In genomic region chr12:8031872-8032241, GRCh38 we compare ENCODE assay signal across 8 cellular contexts. TPM values are rescaled to one million over a fixed set of nuclear protein-coding genes. Genes with fewer than 3 reads are reported as not detected.
A peak's percentile ranks its signal among the peaks of the same experiment; 100 is the strongest.
DNase-seq lines count a peak whose midpoint lies in the region; ATAC-seq and TF ChIP-seq lines count a peak whose summit lies in the region.

No MANE protein-coding gene starts in this region.

- H3K4me3 ChIP-seq in SK-N-SH (ENCODE audit: low read depth in 2 of 2, low read length in 1 of 2) (peak overlapping the region; percentile 85 to 89), iPS-18a (ENCODE audit: low read length) (peak overlapping the region; percentile 76)

- H3K27me3 ChIP-seq in SK-N-SH (ENCODE audit: insufficient read depth) (no peaks in the 10 kb centered on the region), iPS-18a (ENCODE audit: control insufficient read depth, insufficient read depth, low read length) (peaks cover 5% of the 10 kb centered on the region)

- H3F3A ChIP-seq in SK-N-SH (replicated peaks; ENCODE audit: insufficient read depth), result peaks cover 23% of the 10 kb centered on the region

- peaks cover 4% of the 10 kb centered on the region for H3K27me3 Mint-ChIP-seq in activated CD8-positive, alpha-beta T cell treated with anti-CD3 and anti-CD28 coated beads, Interleukin-2, amount 10 ng/mL, durations not matched to agents 7 days and 5 days (ENCODE audit: low read depth)

- DNase-seq in SK-N-SH (no peak), substantia nigra (lab: John Stamatoyannopoulos, UW) (no peak), occipital lobe (lab: John Stamatoyannopoulos, UW) (no peak)
- no peak for DNase-seq in activated CD8-positive, alpha-beta T cell treated with anti-CD3 and anti-CD28 coated beads, Interleukin-2, amount 10 ng/mL, durations not matched to agents 7 days and 5 days
- DNase-seq in effector CD8-positive, alpha-beta T cell (lab: John Stamatoyannopoulos, UW), result no peak

- WGBS in SK-N-SH (ENCODE audit: low lambda C conversion rate), result 76% methylated on average over 5 of the region's 5 CpGs

- CTCF ChIA-PET in SK-N-SH (lab: Yijun Ruan, JAX), result interaction anchor here (1.0 to 6.3 kb wide), 2 partner anchors 13 to 98 kb away, joined by 3 to 41 read pairs; no protein-coding TSS in a partner anchor
- CTCF ChIA-PET in activated CD8-positive, alpha-beta T cell treated with anti-CD3 and anti-CD28 coated beads, Interleukin-2, amount 10 ng/mL, durations not matched to agents 7 days and 5 days (lab: Charles Lee), result interaction anchor here (0.9 to 1.8 kb wide), 4 partner anchors 14 to 57 kb away, joined by 3 to 9 read pairs (median 4); partner anchors contain the start of gene C3AR1

- peak overlapping the region; percentile 94 for H2AFZ ChIP-seq in SK-N-SH (ENCODE audit: low read depth)

- no peaks in the 10 kb centered on the region for H3K9me3 ChIP-seq in SK-N-SH
- no peaks in the 10 kb centered on the region for H3K9me3 ChIP-seq in iPS-18a (ENCODE audit: control insufficient read depth, low read depth, low read length)

- TF ChIP-seq CTCF in SK-N-SH (IDR thresholded peaks at IDR 0.05), result no peak

- H3K4me2 ChIP-seq in SK-N-SH, result peak overlapping the region; percentile 91

- POLR2A ChIA-PET in SK-N-SH (lab: Yijun Ruan, JAX), result no interaction called here
- POLR2A ChIA-PET in activated CD8-positive, alpha-beta T cell treated with anti-CD3 and anti-CD28 coated beads, Interleukin-2, amount 10 ng/mL, durations not matched to agents 7 days and 5 days (lab: Charles Lee), result interaction anchor here (1.1 kb wide), 1 partner anchor 51 kb away, joined by 6 read pairs; the partner anchor contains the start of gene NECAP1

- H3K9ac ChIP-seq in SK-N-SH, result peak overlapping the region; percentile 90; the same call in 1 of the 2 replicates
- H3K9ac ChIP-seq in iPS-18a (ENCODE audit: low read length), result peak overlapping the region; percentile 36

- no peak for ATAC-seq in SK-N-SH treated with all-trans-retinoic acid at 6 μM for 48 hours
- no peak for ATAC-seq in activated CD8-positive, alpha-beta T cell treated with anti-CD3 and anti-CD28 coated beads, Interleukin-2, amount 10 ng/mL, durations not matched to agents 7 days and 5 days
- ATAC-seq in HG03196 (IDR thresholded peaks at IDR 0.05; ENCODE audit: unreplicated experiment), result no peak

- H3K4me3 Mint-ChIP-seq in activated CD8-positive, alpha-beta T cell treated with anti-CD3 and anti-CD28 coated beads, Interleukin-2, amount 10 ng/mL, durations not matched to agents 7 days and 5 days, result peak overlapping the region; percentile 80

- H3K4me1 ChIP-seq in SK-N-SH (ENCODE audit: control insufficient read depth in 1 of 2, insufficient read depth in 2 of 2, low read depth in 1 of 2, low read length in 1 of 2) (peaks cover 16 to 25% of the 10 kb centered on the region in 2 experiments; a peak in 3 of 4 replicates), iPS-18a (ENCODE audit: control insufficient read depth, low read depth, low read length) (peaks cover 35% of the 10 kb centered on the region)

- H3K36me3 ChIP-seq in SK-N-SH (replicated peaks in 1 of 2; ENCODE audit: control insufficient read depth in 1 of 2, insufficient read depth in 2 of 2, low read length in 1 of 2) (no peaks in the 10 kb centered on the region), iPS-18a (ENCODE audit: control insufficient read depth, low read depth, low read length) (no peaks in the 10 kb centered on the region)

- no peaks in the 10 kb centered on the region for H3K9me2 ChIP-seq in SK-N-SH

- H3K79me2 ChIP-seq in SK-N-SH (ENCODE audit: insufficient read depth), result peaks cover 37% of the 10 kb centered on the region

- TF ChIP-seq EP300 in SK-N-SH (IDR thresholded peaks at IDR 0.05; ENCODE audit: borderline replicate concordance in 1 of 2, low read depth in 1 of 2, low read length in 1 of 2), result no peak

- H3K27ac Mint-ChIP-seq in activated CD8-positive, alpha-beta T cell treated with anti-CD3 and anti-CD28 coated beads, Interleukin-2, amount 10 ng/mL, durations not matched to agents 7 days and 5 days, result peak overlapping the region; percentile 74

- peaks cover 15% of the 10 kb centered on the region for H3K36me3 Mint-ChIP-seq in activated CD8-positive, alpha-beta T cell treated with anti-CD3 and anti-CD28 coated beads, Interleukin-2, amount 10 ng/mL, durations not matched to agents 7 days and 5 days (ENCODE audit: low read depth)

- H4K20me1 ChIP-seq in SK-N-SH (ENCODE audit: insufficient read depth), result peaks cover 15% of the 10 kb centered on the region

- peaks cover 47% of the 10 kb centered on the region for H3K4me1 Mint-ChIP-seq in activated CD8-positive, alpha-beta T cell treated with anti-CD3 and anti-CD28 coated beads, Interleukin-2, amount 10 ng/mL, durations not matched to agents 7 days and 5 days (ENCODE audit: low read depth)

- H3K9me3 Mint-ChIP-seq in activated CD8-positive, alpha-beta T cell treated with anti-CD3 and anti-CD28 coated beads, Interleukin-2, amount 10 ng/mL, durations not matched to agents 7 days and 5 days (ENCODE audit: insufficient read depth), result no peaks in the 10 kb centered on the region

- H3K27ac ChIP-seq in SK-N-SH (ENCODE audit: low read depth in 2 of 2, low read length in 1 of 2), result peak overlapping the region in 1 of 2 experiments; percentile 46; a peak in 1 of 4 replicates
- H3K27ac ChIP-seq in iPS-18a (ENCODE audit: low read length), result no peak overlapping the region
- peak overlapping the region; percentile 77 for H3K27ac ChIP-seq in substantia nigra (ENCODE audit: low read depth, low read length, poor library complexity, severe bottlenecking)

- TF ChIP-seq RAD21 in SK-N-SH (IDR thresholded peaks at IDR 0.05; ENCODE audit: low read length), result no peak

TF ChIP-seq in SK-N-SH, 30 proteins besides CTCF, POLR2A, EP300 and RAD21 (continues in another document):
- no peak for TF ChIP-seq ZBTB33 (IDR thresholded peaks at IDR 0.05; ENCODE audit: borderline replicate concordance, low read depth)
- no peak for TF ChIP-seq CHD2 (IDR thresholded peaks at IDR 0.05; ENCODE audit: low read length, partially characterized antibody)
- no peak for TF ChIP-seq MAX (IDR thresholded peaks at IDR 0.05; ENCODE audit: low read depth)
- TF ChIP-seq TCF12 (IDR thresholded peaks at IDR 0.05), result no peak

TF ChIP-seq in SK-N-SH treated with all-trans-retinoic acid at 6 μM for 48 hours, 23 proteins besides CTCF, POLR2A, EP300 and RAD21 (continues in another document):
- TF ChIP-seq SNAI2 (CRISPR knock-in tag; IDR thresholded peaks at IDR 0.05) (no peak), ARNTL (CRISPR knock-in tag; IDR thresholded peaks at IDR 0.05; ENCODE audit: borderline replicate concordance, low read depth) (no peak), CSRNP3 (CRISPR knock-in tag; IDR thresholded peaks at IDR 0.05) (no peak), ZNF70 (CRISPR knock-in tag; IDR thresholded peaks at IDR 0.05) (no peak), TOX (CRISPR knock-in tag; IDR thresholded peaks at IDR 0.05; ENCODE audit: borderline replicate concordance) (no peak), PATZ1 (CRISPR knock-in tag; IDR thresholded peaks at IDR 0.05; ENCODE audit: borderline replicate concordance) (no peak), ZFP30 (CRISPR knock-in tag; IDR thresholded peaks at IDR 0.05) (no peak), ESRRG (CRISPR knock-in tag; IDR thresholded peaks at IDR 0.05) (no peak), CSDC2 (CRISPR knock-in tag; IDR thresholded peaks at IDR 0.05) (no peak), RARB (CRISPR knock-in tag; IDR thresholded peaks at IDR 0.05) (no peak), ZC3H10 (CRISPR knock-in tag; IDR thresholded peaks at IDR 0.05) (no peak)

RNA-seq across cellular contexts. Expression of gene FOXJ2, which starts 0.7 kb away (rescaled TPM):
- 3.0 and 3.4 TPM in 2 replicates for polyA plus RNA-seq in SK-N-SH (2012; rRNA removed)
- polyA plus RNA-seq in SK-N-SH (2012; cell fraction: cytosol; rRNA removed), result 3.1 and 3.4 TPM in 2 replicates
- 6.1 and 6.8 TPM in 2 replicates for polyA plus RNA-seq in SK-N-SH (2012; cell fraction: nucleus; rRNA removed)
- 10 to 100 TPM; 16.9 to 17.1 TPM for total RNA-seq in activated CD8-positive, alpha-beta T cell treated with anti-CD3 and anti-CD28 coated beads, Interleukin-2, amount 10 ng/mL, durations not matched to agents 7 days and 5 days
- 7.3 TPM for total RNA-seq in occipital lobe

RNA-seq across cellular contexts. Expression of gene C3AR1, which starts 34.3 kb away (rescaled TPM):
- polyA plus RNA-seq in SK-N-SH (2012; rRNA removed), result 1.4 and 1.6 TPM in 2 replicates
- polyA plus RNA-seq in SK-N-SH (2012; cell fraction: cytosol; rRNA removed), result 1.1 and 1.3 TPM in 2 replicates
- polyA plus RNA-seq in SK-N-SH (2012; cell fraction: nucleus; rRNA removed), result 0.58 and 0.61 TPM in 2 replicates
- total RNA-seq in activated CD8-positive, alpha-beta T cell treated with anti-CD3 and anti-CD28 coated beads, Interleukin-2, amount 10 ng/mL, durations not matched to agents 7 days and 5 days, result 1 to 10 TPM; 8.8 to 9.1 TPM
- total RNA-seq in occipital lobe, result 3.1 TPM

RNA-seq across cellular contexts. Expression of gene NECAP1, which starts 50.2 kb away (rescaled TPM):
- 28.6 and 34.0 TPM in 2 replicates for polyA plus RNA-seq in SK-N-SH (2012; rRNA removed)
- 24.0 and 25.7 TPM in 2 replicates for polyA plus RNA-seq in SK-N-SH (2012; cell fraction: cytosol; rRNA removed)
- polyA plus RNA-seq in SK-N-SH (2012; cell fraction: nucleus; rRNA removed), result 23.6 and 32.0 TPM in 2 replicates
- total RNA-seq in activated CD8-positive, alpha-beta T cell treated with anti-CD3 and anti-CD28 coated beads, Interleukin-2, amount 10 ng/mL, durations not matched to agents 7 days and 5 days, result 10 to 100 TPM; 31.9 to 34.3 TPM
- total RNA-seq in occipital lobe, result 174 TPM
